ENCODE assay signal across 24 cellular contexts in the genomic region with DNA sequence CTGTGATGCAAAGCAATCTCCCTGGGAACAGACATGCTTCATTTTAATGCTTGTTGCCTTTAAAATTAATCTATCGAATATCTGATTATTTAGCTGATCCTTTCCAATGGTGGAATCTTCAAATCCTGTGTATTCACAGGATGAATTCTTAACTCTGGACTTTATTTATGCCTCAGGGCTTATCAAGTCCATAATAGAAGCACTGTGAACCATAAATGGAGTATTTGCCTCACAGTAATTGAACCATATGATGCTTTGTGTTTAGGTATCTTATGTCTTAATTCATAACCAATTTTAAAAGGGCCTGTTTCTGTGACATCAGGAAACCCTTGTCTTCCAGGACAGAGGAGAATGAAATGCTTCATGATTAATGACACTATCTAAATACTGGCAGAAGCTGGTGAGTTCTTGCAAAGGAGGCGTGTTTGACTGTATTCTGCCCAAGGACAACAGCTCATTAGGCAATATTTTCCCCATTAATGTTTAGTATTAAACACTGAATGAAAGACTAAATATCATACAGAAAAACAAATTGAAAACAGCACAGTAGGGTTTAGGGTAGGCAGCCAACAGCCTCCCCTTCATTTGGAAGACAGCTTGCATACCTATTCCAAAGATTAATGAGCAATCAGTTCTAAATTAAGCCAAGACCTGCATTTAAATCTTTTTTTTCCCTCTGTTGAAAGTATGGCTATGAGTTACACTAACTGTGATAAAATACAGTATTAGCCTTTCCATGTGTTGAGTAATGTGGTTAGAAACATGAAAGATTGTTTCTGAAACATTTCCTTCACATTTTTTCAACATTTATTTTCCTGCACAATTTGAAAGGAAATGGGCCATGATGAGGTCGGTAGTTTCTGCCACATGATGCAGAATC.
DNase-seq lines count a peak whose midpoint lies in the region; ATAC-seq, FAIRE-seq and TF ChIP-seq lines count a peak whose summit lies in the region.
"Had no signal": no experiment of that assay in that cellular context is flagged by ENCODE, and none has a peak within 500 bp of the region (broad histone marks: within the 10 kb centered on the region; RNA-seq: fewer than 3 reads in every experiment).

No MANE protein-coding gene starts in this region.

- H3K27ac ChIP-seq in GM23338 (ENCODE audit: low read depth): no peak overlapping the region
- peak overlapping the region in 1 of 2 experiments; percentile 72; a peak in 2 of 4 replicates for H3K27ac ChIP-seq in SK-N-SH (ENCODE audit: low read depth in 2 of 2, low read length in 1 of 2)
- no peak overlapping the region for H3K27ac ChIP-seq in HepG2 (ENCODE audit: extremely low read length, insufficient read depth, low read length)
- H3K27ac ChIP-seq: BLaER1 treated with 17β-estradiol and CSF1 and Interleukin-3, amounts not matched to agents 10 nM and 100 nM had no signal

- no peak for DNase-seq in GM23338 (ENCODE audit: low spot score)
- peak; percentile 18 for DNase-seq in NCI-H226
- peak; percentile 8 for DNase-seq in SK-N-SH
- DNase-seq in left kidney (ENCODE audit: low read depth, low spot score): peak; percentile 41
- no peak for DNase-seq in naive thymus-derived CD8-positive, alpha-beta T cell
- no peak for DNase-seq in HepG2 (ENCODE audit: low spot score)
- DNase-seq: CD4-positive, alpha-beta memory T cell; Kasumi-1; MG63; NCI-H1048; NCI-H1417 treated with DMSO at 0.1 percent for 48 hours; NCI-H2029; NCI-H2171; NCI-H510A; NCI-H774; NK-92 treated with Interleukin-12 subunit alpha and Interleukin-12 subunit beta, amount 100 ng/mL, for 24 hours; SIG-M5 had no signal

- H3K36me3 Mint-ChIP-seq in GM23338 (ENCODE audit: low read depth): no peaks in the 10 kb centered on the region
- H3K36me3 Mint-ChIP-seq in naive thymus-derived CD8-positive, alpha-beta T cell: no peaks in the 10 kb centered on the region
- H3K36me3 Mint-ChIP-seq: CD4-positive, alpha-beta memory T cell had no signal

- no peak overlapping the region for H3K27ac Mint-ChIP-seq in GM23338
- no peak overlapping the region for H3K27ac Mint-ChIP-seq in naive thymus-derived CD8-positive, alpha-beta T cell
- H3K27ac Mint-ChIP-seq: CD4-positive, alpha-beta memory T cell had no signal

- H2AFZ ChIP-seq in GM23338: peak overlapping the region; percentile 24; the same call in 1 of the 2 replicates
- H2AFZ ChIP-seq in SK-N-SH (ENCODE audit: low read depth): no peak overlapping the region
- no peak overlapping the region for H2AFZ ChIP-seq in HepG2 (ENCODE audit: low read length)

- TF ChIP-seq CTCF in GM23338 (conservative IDR thresholded peaks at IDR 0.05; ENCODE audit: low read depth in 2 of 2) (no peak), SK-N-SH (IDR thresholded peaks at IDR 0.05) (no peak), HepG2 (CRISPR knock-in tag; IDR thresholded peaks at IDR 0.05) (no peak)

- BruUV-seq in HepG2 (replicated peaks; lab: Mats Ljungman, UMichigan): no TSS peak

- 51% methylated on average over 3 of the region's 3 CpGs for WGBS in SK-N-SH (ENCODE audit: low lambda C conversion rate)
- 1% methylated on average over 3 of the region's 3 CpGs for WGBS in HepG2 (ENCODE audit: low lambda C conversion rate)

- H3K4me1 ChIP-seq in GM23338 (ENCODE audit: insufficient read depth) (peaks cover 8% of the 10 kb centered on the region), SK-N-SH (ENCODE audit: control insufficient read depth in 1 of 2, insufficient read depth in 2 of 2, low read depth in 1 of 2, low read length in 1 of 2) (peaks cover 0 to 23% of the 10 kb centered on the region in 2 experiments; a peak in 2 of 4 replicates), HepG2 (ENCODE audit: insufficient read depth, low read length) (no peaks in the 10 kb centered on the region)

- CTCF ChIA-PET in SK-N-SH (lab: Yijun Ruan, JAX): no interaction called here
- CTCF ChIA-PET in HepG2 (lab: Yijun Ruan, JAX; ENCODE audit: low intra/inter-chr PET ratio, low total read pairs): no interaction called here

- peaks cover 2% of the 10 kb centered on the region for H3K27me3 Mint-ChIP-seq in GM23338 (ENCODE audit: insufficient read depth, low read depth, poor library complexity)
- peaks cover 0 to 6% (median 0%) of the 10 kb centered on the region in 5 donors for H3K27me3 Mint-ChIP-seq in naive thymus-derived CD8-positive, alpha-beta T cell
- H3K27me3 Mint-ChIP-seq: CD4-positive, alpha-beta memory T cell had no signal

- H3K36me3 ChIP-seq in GM23338 (ENCODE audit: insufficient read depth): no peaks in the 10 kb centered on the region
- no peaks in the 10 kb centered on the region for H3K36me3 ChIP-seq in SK-N-SH (replicated peaks in 1 of 2; ENCODE audit: control insufficient read depth in 1 of 2, insufficient read depth in 2 of 2, low read length in 1 of 2)
- no peaks in the 10 kb centered on the region for H3K36me3 ChIP-seq in HepG2 (replicated peaks in 1 of 2; ENCODE audit: control insufficient read depth in 1 of 2, insufficient read depth in 2 of 2, low read length in 2 of 2)
- H3K36me3 ChIP-seq: BLaER1 treated with 17β-estradiol and CSF1 and Interleukin-3, amounts not matched to agents 10 nM and 100 nM; MG63 had no signal

- H3K79me2 ChIP-seq in GM23338 (replicated peaks; ENCODE audit: insufficient read depth) (no peaks in the 10 kb centered on the region), SK-N-SH (ENCODE audit: insufficient read depth) (no peaks in the 10 kb centered on the region), HepG2 (ENCODE audit: insufficient read depth, low read length) (no peaks in the 10 kb centered on the region)

- TF ChIP-seq POLR2A in HepG2 (IDR thresholded peaks at IDR 0.05; ENCODE audit: insufficient read depth in 1 of 2, low read depth in 2 of 2, low read length in 2 of 2): no peak

- TF ChIP-seq EP300 in SK-N-SH (IDR thresholded peaks at IDR 0.05; ENCODE audit: borderline replicate concordance in 1 of 2, low read depth in 1 of 2, low read length in 1 of 2) (peak in 1 of 2 experiments; percentile 68; a peak in 2 of 4 replicates), HepG2 (IDR thresholded peaks at IDR 0.05; ENCODE audit: low read depth in 2 of 2, low read length in 2 of 2) (no peak), HepG2 (CRISPR knock-in tag; IDR thresholded peaks at IDR 0.05; ENCODE audit: borderline replicate concordance) (no peak)

- in situ Hi-C loops in HepG2 (cut with HindIII; ENCODE audit: extremely low pct_ligation_motif_present, low pct_unique_long_range_greater_than_20kb): no loop called here

- H3K9ac ChIP-seq in SK-N-SH (no peak overlapping the region), HepG2 (ENCODE audit: insufficient read depth, low read depth, low read length) (no peak overlapping the region)
- H3K9ac ChIP-seq: BLaER1 treated with 17β-estradiol and CSF1 and Interleukin-3, amounts not matched to agents 10 nM and 100 nM had no signal

- H3K4me2 ChIP-seq in GM23338: no peak overlapping the region
- H3K4me2 ChIP-seq in SK-N-SH: no peak overlapping the region
- H3K4me2 ChIP-seq in HepG2 (ENCODE audit: low read depth, low read length): no peak overlapping the region

- peaks cover 10% of the 10 kb centered on the region for H3K4me1 Mint-ChIP-seq in GM23338
- peaks cover 0 to 2% (median under 1%) of the 10 kb centered on the region in 4 donors for H3K4me1 Mint-ChIP-seq in naive thymus-derived CD8-positive, alpha-beta T cell
- H3K4me1 Mint-ChIP-seq: CD4-positive, alpha-beta memory T cell had no signal

- H3K27me3 ChIP-seq in GM23338 (ENCODE audit: insufficient read depth): no peaks in the 10 kb centered on the region
- H3K27me3 ChIP-seq in SK-N-SH (ENCODE audit: insufficient read depth): no peaks in the 10 kb centered on the region
- H3K27me3 ChIP-seq in HepG2 (ENCODE audit: control insufficient read depth in 1 of 2, insufficient read depth in 2 of 2, low read length in 2 of 2): no peaks in the 10 kb centered on the region
- H3K27me3 ChIP-seq: BLaER1 treated with 17β-estradiol and CSF1 and Interleukin-3, amounts not matched to agents 10 nM and 100 nM; MG63 had no signal

- ATAC-seq in GM23338 (no peak), HepG2 (no peak), GM21723 (IDR thresholded peaks at IDR 0.05; ENCODE audit: unreplicated experiment) (no peak)
- no peak for ATAC-seq in naive thymus-derived CD8-positive, alpha-beta T cell
- ATAC-seq: HCT116, Panc1 had no signal

- FAIRE-seq in HepG2 (lab: Jason Lieb, UNC): no peak
- FAIRE-seq: G401.6, GM12892, H1 had no signal

- no peaks in the 10 kb centered on the region; the same call in 2 of the 3 replicates for H3K9me3 Mint-ChIP-seq in GM23338
- H3K9me3 Mint-ChIP-seq in naive thymus-derived CD8-positive, alpha-beta T cell: peaks cover 0 to 12% (median 0%) of the 10 kb centered on the region in 9 donors

- H3K4me3 ChIP-seq in GM23338 (no peak overlapping the region), SK-N-SH (ENCODE audit: low read depth in 2 of 2, low read length in 1 of 2) (no peak overlapping the region), HepG2 (replicated peaks in 1 of 3; ENCODE audit: insufficient read depth in 1 of 3, low read depth in 2 of 3, low read length in 3 of 3) (no peak overlapping the region)
- H3K4me3 ChIP-seq: BLaER1 treated with 17β-estradiol and CSF1 and Interleukin-3, amounts not matched to agents 10 nM and 100 nM; MG63 had no signal

- H3K4me3 Mint-ChIP-seq in GM23338: no peak overlapping the region
- H3K4me3 Mint-ChIP-seq in naive thymus-derived CD8-positive, alpha-beta T cell: no peak overlapping the region
- H3K4me3 Mint-ChIP-seq: CD4-positive, alpha-beta memory T cell had no signal

- no peaks in the 10 kb centered on the region for H4K20me1 ChIP-seq in GM23338 (replicated peaks; ENCODE audit: insufficient read depth)
- H4K20me1 ChIP-seq in SK-N-SH (ENCODE audit: insufficient read depth): no peaks in the 10 kb centered on the region
- H4K20me1 ChIP-seq in HepG2 (ENCODE audit: insufficient read depth, low read length): no peaks in the 10 kb centered on the region
- H4K20me1 ChIP-seq: BLaER1 treated with 17β-estradiol and CSF1 and Interleukin-3, amounts not matched to agents 10 nM and 100 nM had no signal

- TF ChIP-seq RAD21 in SK-N-SH (IDR thresholded peaks at IDR 0.05; ENCODE audit: low read length): no peak
- TF ChIP-seq RAD21 in HepG2 (CRISPR knock-in tag; IDR thresholded peaks at IDR 0.05): no peak

- POLR2A ChIA-PET in SK-N-SH (lab: Yijun Ruan, JAX) (no interaction called here), HepG2 (lab: Yijun Ruan, JAX) (no interaction called here)
- POLR2A ChIA-PET in naive thymus-derived CD8-positive, alpha-beta T cell (lab: Charles Lee): no interaction called here

- H3K9me3 ChIP-seq in SK-N-SH (no peaks in the 10 kb centered on the region), HepG2 (ENCODE audit: low read length) (no peaks in the 10 kb centered on the region)
- H3K9me3 ChIP-seq: MG63 had no signal

- intact Hi-C loops in HepG2 (cut with micrococcal nuclease; ENCODE audit: unreplicated experiment): no loop called here

- H3K9me2 ChIP-seq in GM23338 (ENCODE audit: insufficient read depth) (no peaks in the 10 kb centered on the region), SK-N-SH (no peaks in the 10 kb centered on the region)

- H3F3A ChIP-seq in GM23338 (replicated peaks; ENCODE audit: low read depth) (no peaks in the 10 kb centered on the region), SK-N-SH (replicated peaks; ENCODE audit: insufficient read depth) (no peaks in the 10 kb centered on the region)

TF ChIP-seq in GM23338, 12 proteins besides CTCF, POLR2A, EP300 and RAD21:
- no peak for TF ChIP-seq STAT1 (IDR thresholded peaks at IDR 0.05; ENCODE audit: unreplicated experiment)

TF ChIP-seq in SK-N-SH, 30 proteins besides CTCF, POLR2A, EP300 and RAD21 (continues in another document):
- no peak for TF ChIP-seq FOSL2 (IDR thresholded peaks at IDR 0.05; ENCODE audit: borderline replicate concordance, low read depth)

Comparison
In these comparisons a context has a peak if more than half of its experiments do, and no peak if none do; other contexts are left out.
1. DNase-seq: peak in NCI-H226 (single experiment), SK-N-SH (single experiment) and left kidney (single experiment); none in GM23338 (single experiment), naive thymus-derived CD8-positive, alpha-beta T cell (0 of 10) and HepG2 (single experiment).